In genomic region chr5:73415171-73415570, GRCh38 we compare ENCODE assay signal across 6 cellular contexts. TPM values are rescaled to one million over a fixed set of nuclear protein-coding genes. Genes with fewer than 3 reads are reported as not detected.
"Had no signal": no experiment of that assay in that cellular context is flagged by ENCODE, and none has a peak within 500 bp of the region (broad histone marks: within the 10 kb centered on the region; RNA-seq: fewer than 3 reads in every experiment).

No MANE protein-coding gene starts in this region.

- H3K4me3 ChIP-seq: K562 had no signal

- ATAC-seq: HepG2, K562 had no signal

- DNase-seq: IMR-90, KBM-7 had no signal

- H3K27ac ChIP-seq: HL-60 had no signal

RNA-seq across cellular contexts. Expression of gene FOXD1, which starts 33.4 kb away (rescaled TPM):
- polyA plus RNA-seq: IgD-negative memory B cell had no signal
